ENCODE assay signal across 14 cellular contexts in genomic region chr12:94205738-94206310, GRCh38. TPM values are rescaled to one million over a fixed set of nuclear protein-coding genes. Genes with fewer than 3 reads are reported as not detected.
DNase-seq lines count a peak whose midpoint lies in the region; ATAC-seq, FAIRE-seq and TF ChIP-seq lines count a peak whose summit lies in the region.
"Had no signal": no experiment of that assay in that cellular context is flagged by ENCODE, and none has a peak within 500 bp of the region (broad histone marks: within the 10 kb centered on the region; RNA-seq: fewer than 3 reads in every experiment).

No MANE protein-coding gene starts in this region.

- H4K5ac ChIP-seq in H1 (ENCODE audit: insufficient read length, low read depth, low read length): no peak overlapping the region

- no peak overlapping the region; the same call in 1 of the 2 replicates for H3K18ac ChIP-seq in H1 (ENCODE audit: extremely low read depth, low read length)

- H3K4me3 ChIP-seq in H1 (ENCODE audit: extremely low read depth in 1 of 4, insufficient read depth in 2 of 4, low read depth in 3 of 4, low read length in 4 of 4): no peak overlapping the region
- no peak overlapping the region for H3K4me3 ChIP-seq in upper lobe of left lung
- no peak overlapping the region for H3K4me3 ChIP-seq in MG63
- H3K4me3 ChIP-seq: prostate gland, uterus had no signal

- 0 out of 2 replicates have a peak overlapping the region, but pooled peaks have one; percentile 22 for H2BK20ac ChIP-seq in H1 (ENCODE audit: low read length)

- intact Hi-C loops in left ventricle myocardium superior (cut with micrococcal nuclease): no loop called here

- H3K4me3 Mint-ChIP-seq in activated naive CD4-positive, alpha-beta T cell treated with anti-CD3 and anti-CD28 coated beads, Interleukin-2, amount 50 U/mL, for 24 hours: peak overlapping the region; percentile 83
- peak overlapping the region; percentile 52 for H3K4me3 Mint-ChIP-seq in T-helper 17 cell

- no peaks in the 10 kb centered on the region for H3K79me1 ChIP-seq in H1 (ENCODE audit: low read depth, low read length)

- H3K9me3 Mint-ChIP-seq in activated naive CD4-positive, alpha-beta T cell treated with anti-CD3 and anti-CD28 coated beads, Interleukin-2, amount 50 U/mL, for 24 hours: no peaks in the 10 kb centered on the region

- no peak overlapping the region for H4K8ac ChIP-seq in H1 (ENCODE audit: extremely low read depth, insufficient read depth, low read length)

- H3K4me1 ChIP-seq in H1 (replicated peaks in 1 of 4; ENCODE audit: control insufficient read depth in 3 of 4, insufficient read depth in 4 of 4, low read length in 3 of 4) (peaks cover 0 to 8% (median 0%) of the 10 kb centered on the region in 4 experiments; a peak in 2 of 7 replicates), upper lobe of left lung (peaks cover 20 to 29% (median 24%) of the 10 kb centered on the region in 4 donors)
- H3K4me1 ChIP-seq: prostate gland, uterus had no signal

- TF ChIP-seq POLR2A in H1 (IDR thresholded peaks at IDR 0.05; ENCODE audit: control extremely low read depth in 1 of 2, low read depth in 2 of 2, low read length in 2 of 2) (no peak), upper lobe of left lung (IDR thresholded peaks at IDR 0.05) (no peak)

- no peak for TF ChIP-seq RAD21 in H1 (IDR thresholded peaks at IDR 0.05 in 1 of 2, conservative IDR thresholded peaks at IDR 0.05 in 1 of 2; ENCODE audit: low read depth in 2 of 2, low read length in 2 of 2)

- peaks cover 70% of the 10 kb centered on the region for H3K4me1 Mint-ChIP-seq in activated naive CD4-positive, alpha-beta T cell treated with anti-CD3 and anti-CD28 coated beads, Interleukin-2, amount 50 U/mL, for 24 hours
- H3K4me1 Mint-ChIP-seq in T-helper 17 cell: peaks cover 54% of the 10 kb centered on the region

- no peak overlapping the region for H3K56ac ChIP-seq in H1 (replicated peaks; ENCODE audit: insufficient read length, low read depth, low read length)

- H2AK5ac ChIP-seq in H1 (ENCODE audit: low read depth, low read length): no peak overlapping the region

- no peak overlapping the region for H3K23ac ChIP-seq in H1 (ENCODE audit: insufficient read length)

- no peak overlapping the region for H3K9ac ChIP-seq in H1 (replicated peaks in 1 of 4; ENCODE audit: extremely low read depth in 1 of 4, low read depth in 3 of 4, low read length in 3 of 4)

- H3K4me2 ChIP-seq in H1 (ENCODE audit: insufficient read depth in 1 of 2, low read depth in 2 of 2, low read length in 2 of 2): no peak overlapping the region

- H3K36me3 ChIP-seq in H1 (ENCODE audit: control insufficient read depth in 2 of 4, insufficient read depth in 4 of 4, low read length in 3 of 4): no peaks in the 10 kb centered on the region
- no peaks in the 10 kb centered on the region for H3K36me3 ChIP-seq in upper lobe of left lung
- no peaks in the 10 kb centered on the region for H3K36me3 ChIP-seq in MG63
- H3K36me3 ChIP-seq: prostate gland, uterus had no signal

- H3K36me3 Mint-ChIP-seq in activated naive CD4-positive, alpha-beta T cell treated with anti-CD3 and anti-CD28 coated beads, Interleukin-2, amount 50 U/mL, for 24 hours: peaks cover 6% of the 10 kb centered on the region
- H3K36me3 Mint-ChIP-seq in T-helper 17 cell (ENCODE audit: low read depth): no peaks in the 10 kb centered on the region

- H2BK15ac ChIP-seq in H1 (ENCODE audit: low read length): no peak overlapping the region

- no peak overlapping the region for H4K91ac ChIP-seq in H1 (replicated peaks; ENCODE audit: insufficient read length, low read length)

- H3K27ac Mint-ChIP-seq in activated naive CD4-positive, alpha-beta T cell treated with anti-CD3 and anti-CD28 coated beads, Interleukin-2, amount 50 U/mL, for 24 hours: peak overlapping the region; percentile 99
- H3K27ac Mint-ChIP-seq in T-helper 17 cell: peak overlapping the region; percentile 96

- no peak overlapping the region for H2BK120ac ChIP-seq in H1 (replicated peaks; ENCODE audit: low read depth, low read length)

- no peaks in the 10 kb centered on the region for H3K79me2 ChIP-seq in H1 (ENCODE audit: control insufficient read depth in 1 of 2, insufficient read depth in 2 of 2, low read length in 2 of 2)

- H3K4ac ChIP-seq in H1 (replicated peaks; ENCODE audit: insufficient read length, low read depth, low read length): no peak overlapping the region

- DNase-seq in activated naive CD4-positive, alpha-beta T cell treated with Interleukin-2 at 50 U/mL for 16 hours: no peak
- no peak for DNase-seq in T-helper 17 cell
- DNase-seq in H1 (ENCODE audit: low read depth in 1 of 2, low spot score in 2 of 2): no peak
- no peak for DNase-seq in upper lobe of left lung
- no peak for DNase-seq in MG63
- no peak for DNase-seq in cerebellum (ENCODE audit: low spot score)
- no peak for DNase-seq in left ventricle myocardium superior
- DNase-seq: DMS153, KBM-7, midbrain, NCI-H2029 treated with DMSO at 0.1 percent for 48 hours, uterus had no signal

- H2AFZ ChIP-seq in H1 (ENCODE audit: low read length): no peak overlapping the region

- FAIRE-seq in H1 (lab: Jason Lieb, UNC): no peak

- H3K27me3 Mint-ChIP-seq in activated naive CD4-positive, alpha-beta T cell treated with anti-CD3 and anti-CD28 coated beads, Interleukin-2, amount 50 U/mL, for 24 hours: no peaks in the 10 kb centered on the region
- H3K27me3 Mint-ChIP-seq in T-helper 17 cell: no peaks in the 10 kb centered on the region

- H3K14ac ChIP-seq in H1 (ENCODE audit: insufficient read length): no peak overlapping the region

- no peak overlapping the region for H3K27ac ChIP-seq in H1 (ENCODE audit: low read depth, low read length)
- H3K27ac ChIP-seq in upper lobe of left lung: peak overlapping the region; percentile 6 to 70 (median 51)
- H3K27ac ChIP-seq: prostate gland, uterus had no signal

- TF ChIP-seq EP300 in H1 (IDR thresholded peaks at IDR 0.05; ENCODE audit: borderline replicate concordance in 1 of 2, low read depth in 2 of 2, low read length in 2 of 2) (no peak), upper lobe of left lung (IDR thresholded peaks at IDR 0.05) (no peak)

- H3K9me3 ChIP-seq in T-helper 17 cell (ENCODE audit: control insufficient read depth, low read length, poor library complexity, severe bottlenecking) (no peaks in the 10 kb centered on the region), H1 (ENCODE audit: insufficient read depth in 2 of 2, low read depth in 1 of 2, low read length in 1 of 2) (no peaks in the 10 kb centered on the region), upper lobe of left lung (no peaks in the 10 kb centered on the region), MG63 (no peaks in the 10 kb centered on the region; the same call in 1 of the 2 replicates)
- H3K9me3 ChIP-seq: prostate gland, uterus had no signal

- H3K23me2 ChIP-seq in H1 (ENCODE audit: low read depth, low read length): no peaks in the 10 kb centered on the region

- 58% methylated on average over 3 of the region's 3 CpGs; no CpG with 5 or more reads in 1 of the 2 experiments for WGBS in H1 (ENCODE audit: extremely low coverage in 1 of 2, insufficient coverage in 1 of 2, insufficient read length in 1 of 2, insufficient replicate concordance in 2 of 2, low coverage in 1 of 2, low lambda C conversion rate in 2 of 2, missing lambda C conversion rate in 1 of 2), 2 experiments
- WGBS in upper lobe of left lung, 2 donors: 51% methylated on average over 3 of the region's 3 CpGs

- ATAC-seq in T-helper 17 cell (no peak), upper lobe of left lung (ENCODE audit: low FRiP score in 2 of 2) (no peak), left ventricle myocardium superior (no peak)

- POLR2A ChIA-PET in H1 (lab: Charles Lee; ENCODE audit: partially characterized antibody): no interaction called here

- CTCF ChIA-PET in H1 (lab: Charles Lee; ENCODE audit: partially characterized antibody): interaction anchor here (0.6 to 1.2 kb wide), 3 partner anchors 73 to 328 kb away, joined by 3 read pairs; no protein-coding TSS in a partner anchor

- H4K20me1 ChIP-seq in H1 (replicated peaks in 1 of 2; ENCODE audit: control insufficient read depth in 1 of 2, insufficient read depth in 2 of 2, low read length in 2 of 2): no peaks in the 10 kb centered on the region

- TF ChIP-seq CTCF in H1 (IDR thresholded peaks at IDR 0.05; ENCODE audit: control extremely low read depth in 1 of 3, insufficient read depth in 1 of 3, low read depth in 1 of 3, low read length in 3 of 3): no peak
- TF ChIP-seq CTCF in upper lobe of left lung (IDR thresholded peaks at IDR 0.05): no peak

- H2BK5ac ChIP-seq in H1 (ENCODE audit: low read depth, low read length): no peak overlapping the region

- H3K27me3 ChIP-seq in H1 (replicated peaks in 1 of 4; ENCODE audit: control insufficient read depth in 3 of 4, extremely low read depth in 1 of 4, insufficient read depth in 3 of 4, low read length in 3 of 4) (no peaks in the 10 kb centered on the region), upper lobe of left lung (no peaks in the 10 kb centered on the region), MG63 (no peaks in the 10 kb centered on the region)
- H3K27me3 ChIP-seq: uterus had no signal

- H2BK12ac ChIP-seq in H1 (ENCODE audit: low read depth, low read length): no peak overlapping the region

RNA-seq across cellular contexts. Expression of gene PLXNC1, which starts 57.4 kb away (rescaled TPM):
- total RNA-seq in T-helper 17 cell (10 to 100 TPM; 26.5 to 30.6 TPM), upper lobe of left lung (10 to 100 TPM; 14.1 to 51.3 (median 24.6) TPM), cerebellum (105 TPM), left ventricle myocardium superior (4.4 TPM)
- total RNA-seq in H1 (2021; fragmentation: NEBNext Ultra II Directional; extraction: Animal tissue kit (Norgen Biotek cat#: 25700)): 1.3 and 2.0 TPM in 2 replicates
- polyA plus RNA-seq in H1 (2011; rRNA removed): 0.83 and 0.86 TPM in 2 replicates
- 0.80 TPM for polyA plus RNA-seq in H1 (2011; cell fraction: cytosol; rRNA removed)
- polyA plus RNA-seq in H1 (2011; cell fraction: nucleus; rRNA removed): 1.4 TPM
- 1.6 to 2.5 TPM (median 1.8 TPM) in 4 replicates for polyA plus RNA-seq in H1 (2012, experiment 1 of 2)
- polyA plus RNA-seq in H1 (2012, experiment 2 of 2): 0.08 TPM
- polyA plus RNA-seq in H1 (2013, experiment 1 of 2): 1.2 TPM
- 1.1 TPM for polyA plus RNA-seq in H1 (2013, experiment 2 of 2)
- polyA minus RNA-seq in H1 (2011; rRNA and poly(A)+ RNA removed): 3.0 and 5.2 TPM in 2 replicates
- polyA minus RNA-seq in H1 (2011; cell fraction: cytosol; rRNA and poly(A)+ RNA removed): 0.81 TPM
- polyA minus RNA-seq in H1 (2011; cell fraction: nucleus; rRNA and poly(A)+ RNA removed): 6.7 TPM
- total RNA-seq in MG63 (2014; rRNA removed; shearing (Covaris generic); ENCODE audit: low replicate concordance): 0.16 and 0.52 TPM in 2 replicates
